In genomic region chr2:1010373-1011017, GRCh38 we compare ENCODE assay signal across 14 cellular contexts. TPM values are rescaled to one million over a fixed set of nuclear protein-coding genes. Genes with fewer than 3 reads are reported as not detected.
DNase-seq lines count a peak whose midpoint lies in the region; ATAC-seq and TF ChIP-seq lines count a peak whose summit lies in the region.
"Had no signal": no experiment of that assay in that cellular context is flagged by ENCODE, and none has a peak within 500 bp of the region (broad histone marks: within the 10 kb centered on the region; RNA-seq: fewer than 3 reads in every experiment).

No MANE protein-coding gene starts in this region.

- H3K9me3 Mint-ChIP-seq in neural crest cell = no peaks in the 10 kb centered on the region

- peaks cover 23% of the 10 kb centered on the region for H3K27me3 Mint-ChIP-seq in neural crest cell (ENCODE audit: low read depth)

- peak overlapping the region; percentile 17 for H3K4me3 Mint-ChIP-seq in neural crest cell

- TF ChIP-seq CTCF in neural crest cell (conservative IDR thresholded peaks at IDR 0.05) = no peak

- in situ Hi-C loops in G401 (cut with HindIII; ENCODE audit: low sequenced_read_pairs) = no loop called here

- ATAC-seq in GM19035 (IDR thresholded peaks at IDR 0.05; ENCODE audit: unreplicated experiment) (no peak), GM21723 (IDR thresholded peaks at IDR 0.05; ENCODE audit: unreplicated experiment) (no peak), GM21423 (IDR thresholded peaks at IDR 0.05; ENCODE audit: unreplicated experiment) (no peak), GM21447 (IDR thresholded peaks at IDR 0.05; ENCODE audit: unreplicated experiment) (no peak)

- H3K27ac Mint-ChIP-seq in neural crest cell (ENCODE audit: unreplicated experiment) = peak overlapping the region; percentile 21

- DNase-seq in G401 (ENCODE audit: low spot score) = peak; percentile 7
- peak; percentile 24 for DNase-seq in NCI-H1417 treated with DMSO at 0.1 percent for 48 hours (lab: John Stamatoyannopoulos, UW)
- peak; percentile 35 for DNase-seq in astrocyte of the hippocampus (ENCODE audit: low read depth, low spot score)
- peak; percentile 52 for DNase-seq in neural crest cell (ENCODE audit: low read depth, low spot score)
- DNase-seq: activated effector memory CD4-positive, alpha-beta T cell treated with Interleukin-2 at 50 U/mL for 16 hours; dermis blood vessel endothelial cell; GM23248; hypothalamus; stimulated activated naive CD4-positive, alpha-beta T cell had no signal

- H3K36me3 Mint-ChIP-seq in neural crest cell (ENCODE audit: low read depth) = no peaks in the 10 kb centered on the region

- peaks cover 23% of the 10 kb centered on the region for H3K4me1 Mint-ChIP-seq in neural crest cell

RNA-seq across cellular contexts. Expression of gene SNTG2, which starts 59.8 kb away (rescaled TPM):
- total RNA-seq in G401 (2014; rRNA removed; shearing (Covaris generic)) = not detected in 2 replicates
- total RNA-seq in neural crest cell = 0.36 and 0.47 TPM in 2 replicates
- total RNA-seq: GM23248, MCF 10A had no signal
